In genomic region chr12:57887631-57888406, GRCh38 we compare ENCODE assay signal across 8 cellular contexts. TPM values are rescaled to one million over a fixed set of nuclear protein-coding genes. Genes with fewer than 3 reads are reported as not detected.
DNase-seq lines count a peak whose midpoint lies in the region; ATAC-seq and TF ChIP-seq lines count a peak whose summit lies in the region.

No MANE protein-coding gene starts in this region.

- peaks cover 12 to 21% (median 14%) of the 10 kb centered on the region in 10 experiments; a peak in 16 of 20 replicates for H3K4me1 ChIP-seq in BLaER1 treated with 17β-estradiol and CSF1 and Interleukin-3, amounts not matched to agents 10 nM and 100 nM
- H3K4me1 ChIP-seq in Loucy (ENCODE audit: insufficient read depth, low read length, poor library complexity, severe bottlenecking) (peaks cover 14% of the 10 kb centered on the region), neural progenitor cell (peaks cover 21% of the 10 kb centered on the region)

- peaks cover 20% of the 10 kb centered on the region for H3K4me1 Mint-ChIP-seq in neural progenitor cell

- ATAC-seq in GM21786 (IDR thresholded peaks at IDR 0.05; ENCODE audit: unreplicated experiment) (no peak), HG02763 (IDR thresholded peaks at IDR 0.05; ENCODE audit: unreplicated experiment) (no peak)

- H3K9me3 ChIP-seq in BLaER1 treated with 17β-estradiol and CSF1 and Interleukin-3, amounts not matched to agents 10 nM and 100 nM (replicated peaks in 1 of 11) = peaks cover 10 to 19% (median 13%) of the 10 kb centered on the region in 11 experiments
- no peaks in the 10 kb centered on the region for H3K9me3 ChIP-seq in Loucy (ENCODE audit: insufficient read depth, low read depth, low read length)
- no peaks in the 10 kb centered on the region for H3K9me3 ChIP-seq in neural progenitor cell (ENCODE audit: low read depth)

- peak overlapping the region in 6 of 11 experiments; percentile 21 to 48 (median 28); a peak in 10 of 22 replicates for H3K4me2 ChIP-seq in BLaER1 treated with 17β-estradiol and CSF1 and Interleukin-3, amounts not matched to agents 10 nM and 100 nM
- H3K4me2 ChIP-seq in Loucy (ENCODE audit: low read depth, low read length, poor library complexity, severe bottlenecking) (peak overlapping the region; percentile 18), neural progenitor cell (peak overlapping the region; percentile 40)

- no peak for TF ChIP-seq CTCF in Loucy (conservative IDR thresholded peaks at IDR 0.05; ENCODE audit: low read length)
- TF ChIP-seq CTCF in neural progenitor cell (IDR thresholded peaks at IDR 0.05) = no peak

- H3K79me2 ChIP-seq in Loucy (ENCODE audit: insufficient read depth, low read length) (no peaks in the 10 kb centered on the region), neural progenitor cell (ENCODE audit: low read depth) (no peaks in the 10 kb centered on the region)

- H3K4me3 ChIP-seq in BLaER1 treated with 17β-estradiol and CSF1 and Interleukin-3, amounts not matched to agents 10 nM and 100 nM = no peak overlapping the region
- H3K4me3 ChIP-seq in Loucy (ENCODE audit: low read length, poor library complexity, severe bottlenecking) (no peak overlapping the region), neural progenitor cell (no peak overlapping the region)

- peaks cover 14% of the 10 kb centered on the region for H3K9me3 Mint-ChIP-seq in neural progenitor cell

- H3K9ac ChIP-seq in BLaER1 treated with 17β-estradiol and CSF1 and Interleukin-3, amounts not matched to agents 10 nM and 100 nM = peak overlapping the region in 2 of 11 experiments; percentile 18 to 24; a peak in 2 of 22 replicates
- H3K9ac ChIP-seq in Loucy (ENCODE audit: low read depth, low read length, poor library complexity, severe bottlenecking) = no peak overlapping the region
- H3K9ac ChIP-seq in neural progenitor cell = no peak overlapping the region

- no peak overlapping the region for H3K27ac ChIP-seq in BLaER1 treated with 17β-estradiol and CSF1 and Interleukin-3, amounts not matched to agents 10 nM and 100 nM
- H3K27ac ChIP-seq in neural progenitor cell = no peak overlapping the region

- DNase-seq in dermis blood vessel endothelial cell (peak; percentile 43), neural progenitor cell (ENCODE audit: low spot score) (no peak)
- no peak for DNase-seq in stimulated activated CD4-positive, alpha-beta T cell treated with anti-CD3 and anti-CD28 coated beads, Interleukin-4, amount 100 ng/mL, for 24 hours
- DNase-seq in activated CD4-positive, alpha-beta T cell treated with anti-CD3 and anti-CD28 coated beads for 4 hours = no peak

- H3K27me3 Mint-ChIP-seq in neural progenitor cell (ENCODE audit: insufficient read depth, low read depth) = peaks cover 11% of the 10 kb centered on the region

- H3F3A ChIP-seq in Loucy (ENCODE audit: low read depth) = 0 out of 2 replicates have a peak, but pooled peaks cover 8% of the 10 kb centered on the region
- peaks cover 7% of the 10 kb centered on the region for H3F3A ChIP-seq in neural progenitor cell (ENCODE audit: low read depth)

- H4K20me1 ChIP-seq in BLaER1 treated with 17β-estradiol and CSF1 and Interleukin-3, amounts not matched to agents 10 nM and 100 nM = no peaks in the 10 kb centered on the region
- H4K20me1 ChIP-seq in Loucy (ENCODE audit: insufficient read depth, low read length, poor library complexity, severe bottlenecking) = no peaks in the 10 kb centered on the region
- no peaks in the 10 kb centered on the region for H4K20me1 ChIP-seq in neural progenitor cell (ENCODE audit: low read depth)

- H3K36me3 ChIP-seq in BLaER1 treated with 17β-estradiol and CSF1 and Interleukin-3, amounts not matched to agents 10 nM and 100 nM = no peaks in the 10 kb centered on the region
- H3K36me3 ChIP-seq in Loucy (ENCODE audit: insufficient read depth, low read length) (no peaks in the 10 kb centered on the region), neural progenitor cell (no peaks in the 10 kb centered on the region)

- no peak overlapping the region for H2AFZ ChIP-seq in Loucy (ENCODE audit: low read length)
- H2AFZ ChIP-seq in neural progenitor cell (replicated peaks) = peak overlapping the region; percentile 46

- no peak overlapping the region for H3K4me3 Mint-ChIP-seq in neural progenitor cell

- no peaks in the 10 kb centered on the region for H3K36me3 Mint-ChIP-seq in neural progenitor cell

- no peaks in the 10 kb centered on the region for H3K27me3 ChIP-seq in BLaER1 treated with 17β-estradiol and CSF1 and Interleukin-3, amounts not matched to agents 10 nM and 100 nM
- H3K27me3 ChIP-seq in Loucy (ENCODE audit: insufficient read depth, low read length, poor library complexity, severe bottlenecking) = no peaks in the 10 kb centered on the region
- no peaks in the 10 kb centered on the region for H3K27me3 ChIP-seq in neural progenitor cell

- no peak overlapping the region for H3K27ac Mint-ChIP-seq in neural progenitor cell

- no peaks in the 10 kb centered on the region for H3K9me2 ChIP-seq in Loucy (replicated peaks; ENCODE audit: low read depth, low read length)

RNA-seq across cellular contexts. Expression of gene CTDSP2, which starts 41.3 kb away (rescaled TPM):
- total RNA-seq in dermis blood vessel endothelial cell (85.4 and 140 TPM in 2 replicates), neural progenitor cell (ENCODE audit: low replicate concordance) (43.6 and 73.2 TPM in 2 replicates)

RNA-seq across cellular contexts. Expression of gene ATP23, which starts 53.5 kb away (rescaled TPM):
- 12.7 and 25.5 TPM in 2 replicates for total RNA-seq in dermis blood vessel endothelial cell
- 6.3 and 11.4 TPM in 2 replicates for total RNA-seq in neural progenitor cell (ENCODE audit: low replicate concordance)
